8 cellular contexts compared by ENCODE assay signal in the genomic region with DNA sequence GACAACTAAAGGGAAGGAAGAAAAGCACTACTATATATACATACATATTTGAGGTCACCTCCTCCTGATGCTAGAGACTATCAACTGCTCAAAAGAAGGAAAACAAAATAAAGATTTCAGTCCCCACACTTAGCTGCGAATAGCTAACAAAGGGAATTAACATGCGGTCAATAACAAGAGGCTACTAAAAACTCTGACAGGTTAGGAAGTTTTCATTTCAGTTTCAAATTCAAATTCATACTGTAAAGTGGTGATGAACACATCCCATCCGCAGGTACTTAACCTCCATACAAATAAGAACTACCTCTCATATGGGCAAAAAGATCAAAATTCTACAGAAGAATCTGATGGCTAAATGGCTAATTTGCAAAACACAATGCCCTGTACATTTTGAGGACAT. TPM values are rescaled to one million over a fixed set of nuclear protein-coding genes. Genes with fewer than 3 reads are reported as not detected.
DNase-seq lines count a peak whose midpoint lies in the region; ATAC-seq, FAIRE-seq and TF ChIP-seq lines count a peak whose summit lies in the region.

No MANE protein-coding gene starts in this region.

- H3K27ac ChIP-seq in SK-N-MC, result peak overlapping the region; percentile 60
- peak overlapping the region; percentile 90 for H3K27ac ChIP-seq in epithelial cell of prostate
- H3K27ac ChIP-seq in pancreas, result peak overlapping the region in 2 of 4 donors; percentile 0 to 43

- no peaks in the 10 kb centered on the region for H3K9me3 ChIP-seq in SK-N-MC (ENCODE audit: low read depth, low read length)
- H3K9me3 ChIP-seq in pancreas, result no peaks in the 10 kb centered on the region

- H3K36me3 ChIP-seq in SK-N-MC (ENCODE audit: insufficient read depth, low read length) (peaks cover 32% of the 10 kb centered on the region), pancreas (no peaks in the 10 kb centered on the region)

- H3K4me3 ChIP-seq in SK-N-MC, result peak overlapping the region; percentile 98
- peak overlapping the region; percentile 92 for H3K4me3 ChIP-seq in retinal pigment epithelial cell (ENCODE audit: low read length)
- peak overlapping the region in 1 of 4 donors; percentile 15 for H3K4me3 ChIP-seq in pancreas

- TF ChIP-seq CTCF in GM20000 (IDR thresholded peaks at IDR 0.05; ENCODE audit: extremely low read depth, missing control alignments) (no peak), retinal pigment epithelial cell (conservative IDR thresholded peaks at IDR 0.05; ENCODE audit: low read depth, low read length) (no peak), pancreas (IDR thresholded peaks at IDR 0.05) (no peak)

- intact Hi-C loops in pancreas (cut with DNase I), result no loop called here

- no peak for ATAC-seq in HG03097 (IDR thresholded peaks at IDR 0.05; ENCODE audit: low FRiP score, unreplicated experiment)
- ATAC-seq in pancreas, result no peak

- DNase-seq in GM20000 (ENCODE audit: low spot score) (peak; percentile 45), SK-N-MC (ENCODE audit: low read depth, low spot score) (no peak), epithelial cell of prostate (ENCODE audit: low read depth, low spot score) (no peak), retinal pigment epithelial cell (ENCODE audit: low read depth) (no peak), NCI-H1930 (lab: John Stamatoyannopoulos, UW) (no peak), pancreas (no peak)
- DNase-seq in effector CD4-positive, alpha-beta T cell, result no peak

- H3K4me1 ChIP-seq in pancreas, result peaks cover 14 to 40% (median 35%) of the 10 kb centered on the region in 3 donors

- peak overlapping the region; percentile 99 for H3K9ac ChIP-seq in SK-N-MC (ENCODE audit: insufficient read length)

- H3K27me3 ChIP-seq in pancreas, result no peaks in the 10 kb centered on the region

- FAIRE-seq in pancreas (lab: Jason Lieb, UNC), result no peak

- 26 to 36% methylated on average over 3 of the region's 3 CpGs for WGBS in pancreas, 2 donors

RNA-seq across cellular contexts. Expression of a gene that starts 2.6 kb away (rescaled TPM):
- total RNA-seq in pancreas, result 10 to 100 TPM; 29.3 to 67.4 (median 40.9) TPM
- 10 to 100 TPM; 40.9 to 52.5 TPM for polyA plus RNA-seq in pancreas
